In genomic region chr17:54785643-54786258, GRCh38 we compare ENCODE assay signal across 13 cellular contexts.
DNase-seq lines count a peak whose midpoint lies in the region; ATAC-seq and TF ChIP-seq lines count a peak whose summit lies in the region.
"Had no signal": no experiment of that assay in that cellular context is flagged by ENCODE, and none has a peak within 500 bp of the region (broad histone marks: within the 10 kb centered on the region; RNA-seq: fewer than 3 reads in every experiment).

No MANE protein-coding gene starts in this region.

- intact Hi-C loops in heart left ventricle (cut with DNase I), result loop anchor here in 1 of 10 donors (10.0 kb wide), 1 partner anchor 61 kb away; no protein-coding TSS in a partner anchor

- H3K27me3 ChIP-seq in heart left ventricle, result no peaks in the 10 kb centered on the region

- H3K9me3 Mint-ChIP-seq in activated naive CD4-positive, alpha-beta T cell treated with anti-CD3 and anti-CD28 coated beads, Interleukin-2, amount 50 U/mL, for 72 hours, result peaks cover 5% of the 10 kb centered on the region in 2 donors
- H3K9me3 Mint-ChIP-seq: CD8-positive, alpha-beta T cell had no signal

- H3K27ac Mint-ChIP-seq in activated naive CD4-positive, alpha-beta T cell treated with anti-CD3 and anti-CD28 coated beads, Interleukin-2, amount 50 U/mL, for 72 hours, result no peak overlapping the region
- H3K27ac Mint-ChIP-seq: CD14-positive monocyte; CD8-positive, alpha-beta T cell; HFFc6; IgD-negative memory B cell had no signal

- no peak for TF ChIP-seq CTCF in heart left ventricle (IDR thresholded peaks at IDR 0.05)

- H3K4me1 ChIP-seq in heart left ventricle, result no peaks in the 10 kb centered on the region

- no peak overlapping the region for H3K27ac ChIP-seq in heart left ventricle

- no peaks in the 10 kb centered on the region for H3K9me3 ChIP-seq in heart left ventricle

- no peaks in the 10 kb centered on the region for H3K36me3 ChIP-seq in heart left ventricle

- 82 to 84% (median 83%) methylated on average over 8 of the region's 8 CpGs for WGBS in heart left ventricle, 4 donors

- ATAC-seq in heart left ventricle (no peak), GM21526 (IDR thresholded peaks at IDR 0.05; ENCODE audit: low FRiP score, unreplicated experiment) (no peak)
- ATAC-seq in activated naive CD4-positive, alpha-beta T cell treated with anti-CD3 and anti-CD28 coated beads, Interleukin-2, amount 50 U/mL, for 72 hours, result no peak
- ATAC-seq: CD8-positive, alpha-beta T cell had no signal

- no peak for TF ChIP-seq POLR2A in heart left ventricle (IDR thresholded peaks at IDR 0.05)

- no peaks in the 10 kb centered on the region for H3K36me3 Mint-ChIP-seq in activated naive CD4-positive, alpha-beta T cell treated with anti-CD3 and anti-CD28 coated beads, Interleukin-2, amount 50 U/mL, for 72 hours
- H3K36me3 Mint-ChIP-seq: CD14-positive monocyte; CD8-positive, alpha-beta T cell; IgD-negative memory B cell had no signal

- H3K4me3 ChIP-seq in heart left ventricle, result no peak overlapping the region

- DNase-seq in DMS 273 (lab: John Stamatoyannopoulos, UW; ENCODE audit: unreplicated experiment) (peak; percentile 82), NCI-H1694 treated with DMSO at 0.1 percent for 48 hours (lab: John Stamatoyannopoulos, UW) (peak; percentile 99), NCI-H82 (lab: John Stamatoyannopoulos, UW) (peak; percentile 96), cerebellar cortex (ENCODE audit: low spot score) (peak; percentile 59), heart left ventricle (no peak)
- no peak for DNase-seq in activated naive CD4-positive, alpha-beta T cell treated with anti-CD3 and anti-CD28 coated beads, Interleukin-2, amount 50 U/mL, for 72 hours (ENCODE audit: low spot score in 2 of 2)
- DNase-seq: CD8-positive, alpha-beta T cell; COR-L47; HCEC 1CT; HFFc6 had no signal

Comparison
In these comparisons a context has a peak if more than half of its experiments do, and no peak if none do; other contexts are left out.
1. DNase-seq: peak in DMS 273 (single experiment), NCI-H1694 treated with DMSO at 0.1 percent for 48 hours (single experiment), NCI-H82 (single experiment) and cerebellar cortex (single experiment); none in heart left ventricle (0 of 5) and activated naive CD4-positive, alpha-beta T cell treated with anti-CD3 and anti-CD28 coated beads, Interleukin-2, amount 50 U/mL, for 72 hours (0 of 2).